1 cellular context compared by ENCODE assay signal in genomic region chr9:91727972-91728371, GRCh38.
TF ChIP-seq lines count a peak whose summit lies in the region.

No MANE protein-coding gene starts in this region.

TF ChIP-seq in K562, 482 proteins besides CTCF, POLR2A, EP300 and RAD21 (continued from another document):
- TF ChIP-seq ARID1B (IDR thresholded peaks at IDR 0.05) (peak; percentile 55), JUND (IDR thresholded peaks at IDR 0.05; ENCODE audit: borderline replicate concordance, low read depth, low read length) (peak; percentile 76), JUND (tag; IDR thresholded peaks at IDR 0.05; ENCODE audit: borderline replicate concordance, low read depth, low read length) (peak; percentile 66; the same call in 2 of the 3 replicates), TCF3 (CRISPR knock-in tag; IDR thresholded peaks at IDR 0.05) (peak; percentile 21; the same call in 1 of the 2 replicates), SMARCA4 (IDR thresholded peaks at IDR 0.05) (peak; percentile 45; the same call in 1 of the 2 replicates), FOSL1 (tag; conservative IDR thresholded peaks at IDR 0.05) (peak; percentile 46; the same call in 1 of the 2 replicates), ZNF592 (IDR thresholded peaks at IDR 0.05) (peak; percentile 42; the same call in 1 of the 2 replicates), SOX6 (IDR thresholded peaks at IDR 0.05) (no peak), SRSF1 (IDR thresholded peaks at IDR 0.05; ENCODE audit: low read depth, low read length) (no peak)
